34 cellular contexts compared by ENCODE assay signal in genomic region chr3:74621581-74621980, GRCh38. TPM values are rescaled to one million over a fixed set of nuclear protein-coding genes. Genes with fewer than 3 reads are reported as not detected.
"Had no signal": no experiment of that assay in that cellular context is flagged by ENCODE, and none has a peak within 500 bp of the region (broad histone marks: within the 10 kb centered on the region; RNA-seq: fewer than 3 reads in every experiment).

No MANE protein-coding gene starts in this region.

- ATAC-seq: activated CD8-positive, alpha-beta memory T cell treated with anti-CD3 and anti-CD28 coated beads, Interleukin-2, amount 10 ng/mL, durations not matched to agents 7 days and 5 days; activated T-cell treated with anti-CD3 and anti-CD28 coated beads, Interleukin-2, amount 50 U/mL, for 72 hours; activated T-helper 17 cell treated with anti-CD3 and anti-CD28 coated beads, Interleukin-2, amount 50 U/mL, for 72 hours had no signal

- H3K27me3 Mint-ChIP-seq: activated B cell treated with CpG ODN at 0.5 μM for 24 hours; activated CD4-positive, alpha-beta memory T cell treated with anti-CD3 and anti-CD28 coated beads for 36 hours; activated CD8-positive, alpha-beta memory T cell treated with anti-CD3 and anti-CD28 coated beads, Interleukin-2, amount 10 ng/mL, durations not matched to agents 7 days and 5 days; activated naive CD8-positive, alpha-beta T cell treated with anti-CD3 and anti-CD28 coated beads for 36 hours; activated T-helper 17 cell treated with anti-CD3 and anti-CD28 coated beads, Interleukin-2, amount 50 U/mL, for 72 hours had no signal

- H3K4me1 ChIP-seq: SJCRH30 had no signal

- H3K9ac ChIP-seq: KMS-11 had no signal

- DNase-seq: activated B cell treated with CpG ODN at 0.5 μM for 24 hours; activated CD4-positive, alpha-beta memory T cell treated with anti-CD3 and anti-CD28 coated beads for 36 hours; activated CD4-positive, alpha-beta T cell treated with anti-CD3 and anti-CD28 coated beads for 4 hours; activated CD4-positive, alpha-beta T cell treated with anti-CD3 and anti-CD28 coated beads, Interleukin-2, amount 50 U/mL, for 1 hour; activated CD4-positive, CD25-positive, alpha-beta regulatory T cell treated with anti-CD3 and anti-CD28 coated beads, Interleukin-2, amount 50 U/mL, for 72 hours; activated CD8-positive, alpha-beta memory T cell treated with anti-CD3 and anti-CD28 coated beads, Interleukin-2, amount 10 ng/mL, durations not matched to agents 7 days and 5 days; activated effector memory CD4-positive, alpha-beta T cell treated with anti-CD3 and anti-CD28 coated beads, Interleukin-2, amount 50 U/mL, for 16 hours; activated naive CD4-positive, alpha-beta T cell; activated naive CD4-positive, alpha-beta T cell treated with anti-CD3 and anti-CD28 coated beads, Interleukin-2, amount 50 U/mL, for 16 hours; activated naive CD8-positive, alpha-beta T cell treated with anti-CD3 and anti-CD28 coated beads for 36 hours; activated T-cell treated with anti-CD3 and anti-CD28 coated beads, Interleukin-2, amount 50 U/mL, for 1 hour; activated T-cell treated with anti-CD3 and anti-CD28 coated beads, Interleukin-2, amount 50 U/mL, for 72 hours; amniotic stem cell; aorta; brain microvascular endothelial cell; MM.1S; MV-4-11; NCI-H1092; NCI-H1436 treated with DMSO at 0.1 percent for 48 hours; NCI-H1694 treated with DMSO at 0.1 percent for 48 hours; NCI-H2029; NCI-H345; NCI-H524 treated with DMSO at 0.1 percent for 48 hours; PC-9; SHP77; SJCRH30; SW 1271; T-helper 1 cell; T-helper 2 cell; T-helper 9 cell had no signal

- H3K4me3 Mint-ChIP-seq: activated B cell treated with CpG ODN at 0.5 μM for 24 hours; activated CD4-positive, alpha-beta memory T cell treated with anti-CD3 and anti-CD28 coated beads for 36 hours; activated CD8-positive, alpha-beta memory T cell treated with anti-CD3 and anti-CD28 coated beads, Interleukin-2, amount 10 ng/mL, durations not matched to agents 7 days and 5 days; activated naive CD8-positive, alpha-beta T cell treated with anti-CD3 and anti-CD28 coated beads for 36 hours; activated T-cell treated with anti-CD3 and anti-CD28 coated beads, Interleukin-2, amount 50 U/mL, for 72 hours; activated T-helper 17 cell treated with anti-CD3 and anti-CD28 coated beads, Interleukin-2, amount 50 U/mL, for 72 hours had no signal

- H3K36me3 ChIP-seq: brain microvascular endothelial cell, SJCRH30 had no signal

- H3K9me3 Mint-ChIP-seq: activated B cell treated with CpG ODN at 0.5 μM for 24 hours; activated naive CD8-positive, alpha-beta T cell treated with anti-CD3 and anti-CD28 coated beads for 36 hours; activated T-cell treated with anti-CD3 and anti-CD28 coated beads, Interleukin-2, amount 50 U/mL, for 72 hours had no signal

- H3K4me3 ChIP-seq: PC-9, SJCRH30 had no signal

- H3K27ac Mint-ChIP-seq: activated B cell treated with CpG ODN at 0.5 μM for 24 hours; activated CD4-positive, alpha-beta memory T cell treated with anti-CD3 and anti-CD28 coated beads for 36 hours; activated CD8-positive, alpha-beta memory T cell treated with anti-CD3 and anti-CD28 coated beads, Interleukin-2, amount 10 ng/mL, durations not matched to agents 7 days and 5 days; activated naive CD8-positive, alpha-beta T cell treated with anti-CD3 and anti-CD28 coated beads for 36 hours; activated T-cell treated with anti-CD3 and anti-CD28 coated beads, Interleukin-2, amount 50 U/mL, for 72 hours; activated T-helper 17 cell treated with anti-CD3 and anti-CD28 coated beads, Interleukin-2, amount 50 U/mL, for 72 hours had no signal

- H3K27me3 ChIP-seq: brain microvascular endothelial cell, SJCRH30 had no signal

- H3K27ac ChIP-seq: brain microvascular endothelial cell, KMS-11, PC-9, SJCRH30, VCaP had no signal

- H3K36me3 Mint-ChIP-seq: activated CD4-positive, alpha-beta memory T cell treated with anti-CD3 and anti-CD28 coated beads for 36 hours; activated CD8-positive, alpha-beta memory T cell treated with anti-CD3 and anti-CD28 coated beads, Interleukin-2, amount 10 ng/mL, durations not matched to agents 7 days and 5 days; activated naive CD8-positive, alpha-beta T cell treated with anti-CD3 and anti-CD28 coated beads for 36 hours had no signal

- H3K4me1 Mint-ChIP-seq: activated B cell treated with CpG ODN at 0.5 μM for 24 hours; activated CD8-positive, alpha-beta memory T cell treated with anti-CD3 and anti-CD28 coated beads, Interleukin-2, amount 10 ng/mL, durations not matched to agents 7 days and 5 days; activated naive CD8-positive, alpha-beta T cell treated with anti-CD3 and anti-CD28 coated beads for 36 hours; activated T-helper 17 cell treated with anti-CD3 and anti-CD28 coated beads, Interleukin-2, amount 50 U/mL, for 72 hours had no signal

- H2AFZ ChIP-seq: PC-9 had no signal

- H3K9me3 ChIP-seq: SJCRH30 had no signal

- H3K4me2 ChIP-seq: KMS-11, PC-9 had no signal

RNA-seq across cellular contexts. Expression of gene CNTN3, which starts 7.1 kb away (rescaled TPM):
- total RNA-seq: activated B cell treated with CpG ODN at 0.5 μM for 24 hours; activated CD4-positive, alpha-beta memory T cell treated with anti-CD3 and anti-CD28 coated beads for 36 hours; activated CD8-positive, alpha-beta memory T cell treated with anti-CD3 and anti-CD28 coated beads, Interleukin-2, amount 10 ng/mL, durations not matched to agents 7 days and 5 days; activated naive CD8-positive, alpha-beta T cell treated with anti-CD3 and anti-CD28 coated beads for 36 hours; activated T-cell treated with anti-CD3 and anti-CD28 coated beads, Interleukin-2, amount 50 U/mL, for 72 hours; activated T-helper 17 cell treated with anti-CD3 and anti-CD28 coated beads, Interleukin-2, amount 50 U/mL, for 72 hours; OCI-LY7; PC-9; SJCRH30 had no signal
